ENCODE assay signal across 12 cellular contexts in the genomic region with DNA sequence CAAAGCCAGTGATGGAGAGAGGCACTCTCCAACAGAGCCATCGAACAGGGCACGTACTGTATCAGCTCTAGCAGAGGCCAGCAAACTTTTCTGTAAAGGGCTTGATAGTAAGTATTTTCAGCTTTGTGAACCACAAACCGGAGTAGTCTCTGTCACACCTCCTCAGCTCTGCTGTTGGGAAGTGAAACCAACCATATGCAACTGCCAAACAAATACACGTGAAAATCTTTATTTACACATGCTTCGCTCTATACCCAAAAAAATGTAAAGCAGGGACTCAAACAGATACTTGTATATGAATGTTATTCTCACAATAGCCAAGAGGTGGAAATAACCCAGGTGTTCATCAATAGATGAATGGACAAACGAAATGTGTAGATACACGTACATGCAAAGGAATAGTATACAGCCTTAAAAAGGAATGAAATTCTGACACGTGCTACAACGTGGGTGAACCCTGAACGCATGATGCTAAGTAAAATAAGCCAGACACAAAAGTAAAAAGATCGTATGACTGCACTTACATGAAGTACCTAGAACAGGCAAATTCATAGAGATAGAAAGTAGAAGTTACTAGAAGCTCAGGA. TPM values are rescaled to one million over a fixed set of nuclear protein-coding genes. Genes with fewer than 3 reads are reported as not detected.
DNase-seq lines count a peak whose midpoint lies in the region; ATAC-seq and FAIRE-seq lines count a peak whose summit lies in the region.
"Had no signal": no experiment of that assay in that cellular context is flagged by ENCODE, and none has a peak within 500 bp of the region (broad histone marks: within the 10 kb centered on the region; RNA-seq: fewer than 3 reads in every experiment).

No MANE protein-coding gene starts in this region.

- H3K4me1 Mint-ChIP-seq in naive B cell = peaks cover 8 to 14% (median 10%) of the 10 kb centered on the region in 3 donors

- peaks cover 0 to 7% (median 0%) of the 10 kb centered on the region in 3 donors for H3K27me3 Mint-ChIP-seq in naive B cell

- ATAC-seq in GM18867 (IDR thresholded peaks at IDR 0.05; ENCODE audit: unreplicated experiment) = peak; percentile 89
- ATAC-seq in GM21717 (IDR thresholded peaks at IDR 0.05; ENCODE audit: unreplicated experiment) = peak; percentile 72
- ATAC-seq in HG03159 (IDR thresholded peaks at IDR 0.05; ENCODE audit: unreplicated experiment) = peak; percentile 65
- peak; percentile 40 to 60 for ATAC-seq in naive B cell (ENCODE audit: low read depth in 2 of 2)
- ATAC-seq: SK-N-SH treated with all-trans-retinoic acid at 6 μM for 48 hours had no signal

- no peaks in the 10 kb centered on the region for H3K36me3 Mint-ChIP-seq in naive B cell

- peak overlapping the region in 1 of 6 donors; percentile 13 for H3K27ac Mint-ChIP-seq in naive B cell

- peaks cover 0 to 4% (median 0%) of the 10 kb centered on the region in 7 donors for H3K9me3 Mint-ChIP-seq in naive B cell
- H3K9me3 Mint-ChIP-seq: neural crest cell had no signal

- H3K4me3 Mint-ChIP-seq in naive B cell = no peak overlapping the region
- H3K4me3 Mint-ChIP-seq: neural crest cell had no signal

- FAIRE-seq in urothelium cell line (lab: Jason Lieb, UNC) = no peak

- DNase-seq in naive B cell (no peak), urothelium cell line (ENCODE audit: low spot score) (no peak), NCI-H69 (lab: John Stamatoyannopoulos, UW) (no peak), OCI-M2 (lab: John Stamatoyannopoulos, UW; ENCODE audit: unreplicated experiment) (no peak)
- DNase-seq: HCEC 1CT; stimulated activated CD4-positive, alpha-beta T cell treated with anti-CD3 and anti-CD28 coated beads, Interleukin-4, amount 100 ng/mL, for 4 hours; stimulated activated naive CD4-positive, alpha-beta T cell treated with Interleukin-2 at 50 U/mL for 16 hours had no signal

RNA-seq across cellular contexts. Expression of gene SETD4, which starts 39.0 kb away (rescaled TPM):
- 10 to 100 TPM in 2 of 6 donors, 1 to 10 TPM in 4; 6.5 to 15.1 (median 9.7) TPM for polyA plus RNA-seq in naive B cell (ENCODE audit: low read depth in 6 of 6)

RNA-seq across cellular contexts. Expression of gene CBR1, which starts 48.5 kb away (rescaled TPM):
- 10 to 100 TPM; 15.4 to 44.6 (median 32.2) TPM for polyA plus RNA-seq in naive B cell (ENCODE audit: low read depth in 6 of 6)
